In genomic region chr12:6961695-6962284, GRCh38 we compare ENCODE assay signal across 8 cellular contexts. TPM values are rescaled to one million over a fixed set of nuclear protein-coding genes. Genes with fewer than 3 reads are reported as not detected.
A peak's percentile ranks its signal among the peaks of the same experiment; 100 is the strongest.
DNase-seq lines count a peak whose midpoint lies in the region; ATAC-seq and TF ChIP-seq lines count a peak whose summit lies in the region.

No MANE protein-coding gene starts in this region.

- no peaks in the 10 kb centered on the region for H3K27me3 Mint-ChIP-seq in activated naive CD8-positive, alpha-beta T cell treated with anti-CD3 and anti-CD28 coated beads, Interleukin-2, amount 10 ng/mL, durations not matched to agents 7 days and 5 days

- POLR2A ChIA-PET in activated naive CD8-positive, alpha-beta T cell treated with anti-CD3 and anti-CD28 coated beads, Interleukin-2, amount 10 ng/mL, durations not matched to agents 7 days and 5 days (lab: Charles Lee) = interaction anchor here (0.7 to 13.5 kb wide), 8 partner anchors 18 to 238 kb away, joined by 3 to 1055 read pairs (median 6); partner anchors contain the start of genes C12orf57, COPS7A, LPCAT3 and PTPN6

- H3K27ac ChIP-seq in left ventricle myocardium inferior (replicated peaks) (peak overlapping the region; percentile 86), prostate gland (peak overlapping the region; percentile 97 to 98)

- H3K36me3 Mint-ChIP-seq in activated naive CD8-positive, alpha-beta T cell treated with anti-CD3 and anti-CD28 coated beads, Interleukin-2, amount 10 ng/mL, durations not matched to agents 7 days and 5 days = peaks cover 34% of the 10 kb centered on the region

- H3K36me3 ChIP-seq in left ventricle myocardium inferior (peaks cover 17% of the 10 kb centered on the region), prostate gland (peaks cover 0 to 15% of the 10 kb centered on the region in 2 donors)

- H3K4me1 ChIP-seq in left ventricle myocardium inferior (peaks cover 68% of the 10 kb centered on the region), prostate gland (replicated peaks) (peaks cover 14% of the 10 kb centered on the region)

- DNase-seq in DMS79 (lab: John Stamatoyannopoulos, UW) = peak; percentile 93
- peak; percentile 49 for DNase-seq in HPDE6-E6E7 (ENCODE audit: extremely low spot score)
- peak; percentile 71 to 83 for DNase-seq in NOMO-1 (lab: John Stamatoyannopoulos, UW; ENCODE audit: unreplicated experiment in 2 of 2)
- DNase-seq in activated naive CD8-positive, alpha-beta T cell treated with anti-CD3 and anti-CD28 coated beads, Interleukin-2, amount 10 ng/mL, durations not matched to agents 7 days and 5 days = peak; percentile 62
- DNase-seq in left ventricle myocardium inferior = peak; percentile 53
- DNase-seq in prostate gland (ENCODE audit: low spot score) = peak; percentile 60
- no peak for DNase-seq in KG1 (lab: John Stamatoyannopoulos, UW)

- no peak for TF ChIP-seq POLR2A in prostate gland (IDR thresholded peaks at IDR 0.05)

- peak overlapping the region; percentile 89 for H3K4me3 Mint-ChIP-seq in activated naive CD8-positive, alpha-beta T cell treated with anti-CD3 and anti-CD28 coated beads, Interleukin-2, amount 10 ng/mL, durations not matched to agents 7 days and 5 days

- H3K9me3 ChIP-seq in left ventricle myocardium inferior (replicated peaks) (no peaks in the 10 kb centered on the region), prostate gland (no peaks in the 10 kb centered on the region)

- peak overlapping the region; percentile 96 for H3K27ac Mint-ChIP-seq in activated naive CD8-positive, alpha-beta T cell treated with anti-CD3 and anti-CD28 coated beads, Interleukin-2, amount 10 ng/mL, durations not matched to agents 7 days and 5 days

- peaks cover 57% of the 10 kb centered on the region for H3K4me1 Mint-ChIP-seq in activated naive CD8-positive, alpha-beta T cell treated with anti-CD3 and anti-CD28 coated beads, Interleukin-2, amount 10 ng/mL, durations not matched to agents 7 days and 5 days

- ATAC-seq in activated naive CD8-positive, alpha-beta T cell treated with anti-CD3 and anti-CD28 coated beads, Interleukin-2, amount 10 ng/mL, durations not matched to agents 7 days and 5 days (ENCODE audit: low read depth) = peak; percentile 10
- no peak for ATAC-seq in GM21737 (IDR thresholded peaks at IDR 0.05; ENCODE audit: unreplicated experiment)

- no peaks in the 10 kb centered on the region for H3K9me3 Mint-ChIP-seq in activated naive CD8-positive, alpha-beta T cell treated with anti-CD3 and anti-CD28 coated beads, Interleukin-2, amount 10 ng/mL, durations not matched to agents 7 days and 5 days

- intact Hi-C loops in left ventricle myocardium inferior (cut with micrococcal nuclease) (loop anchor here (10.0 kb wide), 1 partner anchor 53 kb away; the partner anchor contains the start of gene LPCAT3), prostate gland (cut with DNase I) (loop anchor here (10.0 kb wide), 1 partner anchor 87 kb away; the partner anchor contains the start of gene SPSB2)

- H3K27me3 ChIP-seq in left ventricle myocardium inferior (ENCODE audit: low read depth) (no peaks in the 10 kb centered on the region), prostate gland (replicated peaks; ENCODE audit: insufficient read depth) (no peaks in the 10 kb centered on the region)

- H3K4me3 ChIP-seq in left ventricle myocardium inferior = peak overlapping the region; percentile 38
- H3K4me3 ChIP-seq in prostate gland = peak overlapping the region; percentile 53 to 85

- peak; percentile 52 for TF ChIP-seq CTCF in left ventricle myocardium inferior (IDR thresholded peaks at IDR 0.05; ENCODE audit: borderline replicate concordance)
- TF ChIP-seq CTCF in prostate gland (IDR thresholded peaks at IDR 0.05) = peak in 2 of 4 experiments; percentile 36 to 39

- 10% methylated on average over 16 of the region's 16 CpGs for WGBS in prostate gland

RNA-seq across cellular contexts. Expression of gene PHB2, which starts 8.7 kb away (rescaled TPM):
- total RNA-seq in activated naive CD8-positive, alpha-beta T cell treated with anti-CD3 and anti-CD28 coated beads, Interleukin-2, amount 10 ng/mL, durations not matched to agents 7 days and 5 days = 100 to 1,000 TPM; 175 to 189 TPM
- total RNA-seq in left ventricle myocardium inferior (142 TPM), prostate gland (100 to 1,000 TPM; 177 to 230 TPM)

RNA-seq across cellular contexts. Expression of gene EMG1, which starts 8.9 kb away (rescaled TPM):
- total RNA-seq in activated naive CD8-positive, alpha-beta T cell treated with anti-CD3 and anti-CD28 coated beads, Interleukin-2, amount 10 ng/mL, durations not matched to agents 7 days and 5 days = 10 to 100 TPM; 50.0 to 55.7 TPM
- total RNA-seq in left ventricle myocardium inferior (44.3 TPM), prostate gland (10 to 100 TPM; 37.7 to 46.3 TPM)

RNA-seq across cellular contexts. Expression of gene PTPN6, which starts 10.6 kb away (rescaled TPM):
- 100 to 1,000 TPM; 349 to 370 TPM for total RNA-seq in activated naive CD8-positive, alpha-beta T cell treated with anti-CD3 and anti-CD28 coated beads, Interleukin-2, amount 10 ng/mL, durations not matched to agents 7 days and 5 days
- total RNA-seq in left ventricle myocardium inferior (6.7 TPM), prostate gland (10 to 100 TPM; 30.6 to 43.2 TPM)

RNA-seq across cellular contexts. Expression of gene C12orf57, which starts 18.0 kb away (rescaled TPM):
- total RNA-seq in activated naive CD8-positive, alpha-beta T cell treated with anti-CD3 and anti-CD28 coated beads, Interleukin-2, amount 10 ng/mL, durations not matched to agents 7 days and 5 days = 100 to 1,000 TPM; 210 to 217 TPM
- total RNA-seq in left ventricle myocardium inferior = 227 TPM
- 100 to 1,000 TPM; 352 to 711 TPM for total RNA-seq in prostate gland

RNA-seq across cellular contexts. Expression of gene RNU7-1, which starts 18.2 kb away (rescaled TPM):
- total RNA-seq in activated naive CD8-positive, alpha-beta T cell treated with anti-CD3 and anti-CD28 coated beads, Interleukin-2, amount 10 ng/mL, durations not matched to agents 7 days and 5 days = not detected
- not detected for total RNA-seq in left ventricle myocardium inferior
- not detected for total RNA-seq in prostate gland

Comparison
In these comparisons a context has a peak if more than half of its experiments do, and no peak if none do; other contexts are left out.
1. RNA of gene PTPN6, which starts 10.6 kb away (total RNA-seq): 349 to 370 TPM in activated naive CD8-positive, alpha-beta T cell treated with anti-CD3 and anti-CD28 coated beads, Interleukin-2, amount 10 ng/mL, durations not matched to agents 7 days and 5 days; 30.6 to 43.2 TPM in prostate gland and 6.7 TPM in left ventricle myocardium inferior (single experiment); every median in the first group is over 4 times any median in the second.